In genomic region chr2:205681836-205682238, GRCh38 we compare ENCODE assay signal across 8 cellular contexts. TPM values are rescaled to one million over a fixed set of nuclear protein-coding genes. Genes with fewer than 3 reads are reported as not detected.
DNase-seq lines count a peak whose midpoint lies in the region; ATAC-seq lines count a peak whose summit lies in the region.

No MANE protein-coding gene starts in this region.

- peak overlapping the region; percentile 56 for H3K4me3 Mint-ChIP-seq in activated CD8-positive, alpha-beta memory T cell treated with anti-CD3 and anti-CD28 coated beads, Interleukin-2, amount 10 ng/mL, durations not matched to agents 7 days and 5 days
- peak overlapping the region; percentile 33 for H3K4me3 Mint-ChIP-seq in activated CD4-positive, alpha-beta memory T cell treated with anti-CD3 and anti-CD28 coated beads for 36 hours

- H3K9me3 Mint-ChIP-seq in activated CD8-positive, alpha-beta memory T cell treated with anti-CD3 and anti-CD28 coated beads, Interleukin-2, amount 10 ng/mL, durations not matched to agents 7 days and 5 days (ENCODE audit: low read depth), result no peaks in the 10 kb centered on the region
- H3K9me3 Mint-ChIP-seq in activated CD4-positive, alpha-beta memory T cell treated with anti-CD3 and anti-CD28 coated beads for 36 hours, result no peaks in the 10 kb centered on the region

- CTCF ChIA-PET in activated CD8-positive, alpha-beta memory T cell treated with anti-CD3 and anti-CD28 coated beads, Interleukin-2, amount 10 ng/mL, durations not matched to agents 7 days and 5 days (lab: Charles Lee), result no interaction called here
- CTCF ChIA-PET in activated CD4-positive, alpha-beta memory T cell treated with anti-CD3 and anti-CD28 coated beads for 36 hours (lab: Charles Lee), result interaction anchor here (0.7 to 1.1 kb wide), 3 partner anchors 358 to 1357 kb away, joined by 3 to 4 read pairs (median 4); no protein-coding TSS in a partner anchor

- peak overlapping the region; percentile 69 for H3K27ac ChIP-seq in skeletal muscle tissue (ENCODE audit: low read depth, low read length)

- POLR2A ChIA-PET in activated CD4-positive, alpha-beta memory T cell treated with anti-CD3 and anti-CD28 coated beads for 36 hours (lab: Charles Lee), result interaction anchor here (1.1 kb wide), 1 partner anchor 25 kb away, joined by 3 read pairs; no protein-coding TSS in a partner anchor

- no peaks in the 10 kb centered on the region for H3K9me3 ChIP-seq in skeletal muscle tissue (ENCODE audit: control insufficient read depth in 3 of 3, low read length in 3 of 3)

- ATAC-seq in activated CD8-positive, alpha-beta memory T cell treated with anti-CD3 and anti-CD28 coated beads, Interleukin-2, amount 10 ng/mL, durations not matched to agents 7 days and 5 days, result no peak
- ATAC-seq in HG03039 (IDR thresholded peaks at IDR 0.05; ENCODE audit: unreplicated experiment) (peak; percentile 25), left ventricle myocardium superior (peak; percentile 10)

- H3K27me3 ChIP-seq in skeletal muscle tissue (ENCODE audit: control insufficient read depth in 3 of 3, insufficient read depth in 3 of 3, low read length in 3 of 3), result peaks cover 17 to 51% (median 43%) of the 10 kb centered on the region in 3 donors

- H3K27ac Mint-ChIP-seq in activated CD8-positive, alpha-beta memory T cell treated with anti-CD3 and anti-CD28 coated beads, Interleukin-2, amount 10 ng/mL, durations not matched to agents 7 days and 5 days, result no peak overlapping the region
- H3K27ac Mint-ChIP-seq in activated CD4-positive, alpha-beta memory T cell treated with anti-CD3 and anti-CD28 coated beads for 36 hours, result no peak overlapping the region

- H3K36me3 Mint-ChIP-seq in activated CD8-positive, alpha-beta memory T cell treated with anti-CD3 and anti-CD28 coated beads, Interleukin-2, amount 10 ng/mL, durations not matched to agents 7 days and 5 days, result no peaks in the 10 kb centered on the region
- no peaks in the 10 kb centered on the region for H3K36me3 Mint-ChIP-seq in activated CD4-positive, alpha-beta memory T cell treated with anti-CD3 and anti-CD28 coated beads for 36 hours

- no peak for DNase-seq in activated CD8-positive, alpha-beta memory T cell treated with anti-CD3 and anti-CD28 coated beads, Interleukin-2, amount 10 ng/mL, durations not matched to agents 7 days and 5 days
- no peak for DNase-seq in activated CD8-positive, alpha-beta memory T cell treated with anti-CD3 and anti-CD28 coated beads, Interleukin-2, amount 50 U/mL, for 48 hours
- no peak for DNase-seq in activated CD4-positive, alpha-beta memory T cell treated with anti-CD3 and anti-CD28 coated beads for 36 hours
- DNase-seq in left ventricle myocardium superior (peak; percentile 40), NCI-H774 (lab: John Stamatoyannopoulos, UW) (no peak), GDM1 (lab: John Stamatoyannopoulos, UW) (no peak)

- H3K36me3 ChIP-seq in skeletal muscle tissue (ENCODE audit: control insufficient read depth in 3 of 3, insufficient read depth in 3 of 3, low read length in 3 of 3), result no peaks in the 10 kb centered on the region

- peaks cover 68% of the 10 kb centered on the region for H3K27me3 Mint-ChIP-seq in activated CD8-positive, alpha-beta memory T cell treated with anti-CD3 and anti-CD28 coated beads, Interleukin-2, amount 10 ng/mL, durations not matched to agents 7 days and 5 days
- H3K27me3 Mint-ChIP-seq in activated CD4-positive, alpha-beta memory T cell treated with anti-CD3 and anti-CD28 coated beads for 36 hours, result peaks cover 64% of the 10 kb centered on the region

- peak overlapping the region; percentile 59 to 61 (median 60) for H3K9ac ChIP-seq in skeletal muscle tissue (ENCODE audit: low read depth in 1 of 3, low read length in 3 of 3)

- peak overlapping the region; percentile 69 to 71 (median 70) for H3K4me3 ChIP-seq in skeletal muscle tissue (ENCODE audit: low read length in 3 of 3)

- H3K4me1 Mint-ChIP-seq in activated CD8-positive, alpha-beta memory T cell treated with anti-CD3 and anti-CD28 coated beads, Interleukin-2, amount 10 ng/mL, durations not matched to agents 7 days and 5 days, result peaks cover 14% of the 10 kb centered on the region
- peaks cover 22% of the 10 kb centered on the region for H3K4me1 Mint-ChIP-seq in activated CD4-positive, alpha-beta memory T cell treated with anti-CD3 and anti-CD28 coated beads for 36 hours (ENCODE audit: low read depth)

- intact Hi-C loops in activated CD4-positive, alpha-beta memory T cell treated with anti-CD3 and anti-CD28 coated beads for 36 hours (cut with micrococcal nuclease), result loop anchor here (2.0 to 5.0 kb wide), 7 partner anchors 70 to 811 kb away; no protein-coding TSS in a partner anchor
- intact Hi-C loops in left ventricle myocardium superior (cut with micrococcal nuclease), result no loop called here

- H3K4me1 ChIP-seq in skeletal muscle tissue (ENCODE audit: control insufficient read depth in 3 of 3, insufficient read depth in 3 of 3, low read length in 3 of 3), result peaks cover 17 to 21% (median 17%) of the 10 kb centered on the region in 3 donors

RNA-seq across cellular contexts. Expression of gene NRP2, which starts 0.5 kb away (rescaled TPM):
- 1 to 10 TPM in 1 of 2 experiments, under 1 TPM in 1; 0.26 to 5.7 TPM for total RNA-seq in activated CD8-positive, alpha-beta memory T cell treated with anti-CD3 and anti-CD28 coated beads, Interleukin-2, amount 10 ng/mL, durations not matched to agents 7 days and 5 days
- 1 to 10 TPM; 1.9 to 2.6 TPM for total RNA-seq in activated CD4-positive, alpha-beta memory T cell treated with anti-CD3 and anti-CD28 coated beads for 36 hours
- total RNA-seq in left ventricle myocardium superior (9.7 TPM), skeletal muscle tissue (31.8 TPM)
